In the genomic region with DNA sequence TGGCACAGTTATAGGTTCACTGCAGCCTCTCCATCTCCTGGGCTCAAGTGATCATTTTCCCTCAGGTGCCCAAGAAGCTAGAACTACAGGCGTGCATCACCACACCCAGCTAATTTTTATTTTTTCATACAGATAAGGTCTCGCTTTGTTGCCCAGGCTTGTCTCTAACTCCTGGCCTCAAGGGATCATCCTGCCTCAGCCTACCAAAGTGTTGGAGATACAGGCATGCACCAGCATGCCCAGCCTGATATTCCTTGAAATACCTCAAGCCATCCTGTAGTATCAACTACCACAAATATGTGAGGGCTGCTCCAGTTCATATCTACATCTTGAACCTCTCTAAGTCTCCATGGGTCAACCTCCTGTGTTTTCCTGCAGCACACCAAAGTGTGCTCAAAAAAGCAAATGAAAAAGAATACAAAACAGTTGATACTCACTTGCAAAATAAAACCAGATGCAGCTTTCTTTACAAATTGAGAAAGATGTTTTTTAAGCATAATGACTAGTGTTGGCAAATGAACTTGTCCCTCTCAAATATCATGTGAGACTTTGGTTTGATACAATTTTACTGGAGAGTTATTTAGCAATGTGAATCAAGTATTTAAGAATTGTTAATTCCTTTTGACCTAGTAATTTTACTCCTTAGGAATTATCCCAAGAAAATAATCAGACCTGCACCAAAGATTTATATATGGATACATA, we compare ENCODE assay signal across 20 cellular contexts.
DNase-seq lines count a peak whose midpoint lies in the region; TF ChIP-seq lines count a peak whose summit lies in the region.
"Had no signal": no experiment of that assay in that cellular context is flagged by ENCODE, and none has a peak within 500 bp of the region (broad histone marks: within the 10 kb centered on the region; RNA-seq: fewer than 3 reads in every experiment).

No MANE protein-coding gene starts in this region.

- no peaks in the 10 kb centered on the region for H3K79me2 ChIP-seq in GM23248 (ENCODE audit: insufficient read depth)

- H3K9me3 ChIP-seq in adipocyte (ENCODE audit: control insufficient read depth, low read length): no peaks in the 10 kb centered on the region
- H3K9me3 ChIP-seq in suprapubic skin: no peaks in the 10 kb centered on the region
- H3K9me3 ChIP-seq in GM23248 (ENCODE audit: low read depth): no peaks in the 10 kb centered on the region

- peak; percentile 21 to 23 for DNase-seq in NCI-H526 (lab: John Stamatoyannopoulos, UW)
- no peak for DNase-seq in NCI-H526 treated with DMSO at 0.1 percent for 48 hours (lab: John Stamatoyannopoulos, UW)
- peak; percentile 75 for DNase-seq in adipocyte (ENCODE audit: low read depth)
- DNase-seq in fibroblast of peridontal ligament (ENCODE audit: extremely low read depth): peak; percentile 69
- no peak for DNase-seq in suprapubic skin (ENCODE audit: low spot score in 2 of 2)
- DNase-seq in GM23248: no peak
- DNase-seq in activated naive CD4-positive, alpha-beta T cell (lab: John Stamatoyannopoulos, UW): no peak
- DNase-seq in NCI-H1105 (lab: John Stamatoyannopoulos, UW): no peak
- DNase-seq: ACHN; C1 segment of cervical spinal cord; CD8-positive, alpha-beta memory T cell; H9; NCI-H1105 treated with DMSO at 0.1 percent for 48 hours; NCI-H2029 treated with DMSO at 0.1 percent for 48 hours; NCI-H345; NCI-H524; OCI-M1; Right ventricle myocardium superior had no signal

- H3K27me3 ChIP-seq in adipocyte (replicated peaks; ENCODE audit: control insufficient read depth, insufficient read depth, low read length): no peaks in the 10 kb centered on the region
- H3K27me3 ChIP-seq in suprapubic skin: no peaks in the 10 kb centered on the region
- no peaks in the 10 kb centered on the region for H3K27me3 ChIP-seq in GM23248 (replicated peaks; ENCODE audit: insufficient read depth)

- no peaks in the 10 kb centered on the region for H4K20me1 ChIP-seq in GM23248 (ENCODE audit: insufficient read depth)

- H3K4me3 ChIP-seq in adipocyte (ENCODE audit: low read length) (peak overlapping the region; percentile 18), suprapubic skin (no peak overlapping the region), GM23248 (no peak overlapping the region)

- no peaks in the 10 kb centered on the region for H3K9me2 ChIP-seq in GM23248 (ENCODE audit: insufficient read depth)

- H3K27ac ChIP-seq in suprapubic skin: peak overlapping the region; percentile 24
- no peak overlapping the region for H3K27ac ChIP-seq in GM23248
- H3K27ac ChIP-seq: 22Rv1, KMS-11 had no signal

- 58% methylated on average over 2 of the region's 2 CpGs for WGBS in suprapubic skin
- WGBS in GM23248 (ENCODE audit: low coverage in 1 of 2, low lambda C conversion rate in 2 of 2, missing lambda C conversion rate in 2 of 2), 2 experiments: 97 to 100% methylated on average over 2 of the region's 2 CpGs

- no peak overlapping the region for H3K4me2 ChIP-seq in GM23248 (ENCODE audit: unreplicated experiment)
- H3K4me2 ChIP-seq: KMS-11 had no signal

- TF ChIP-seq EP300 in suprapubic skin (IDR thresholded peaks at IDR 0.05): no peak

- no peak overlapping the region for H2AFZ ChIP-seq in GM23248

- TF ChIP-seq POLR2A in suprapubic skin (IDR thresholded peaks at IDR 0.05): no peak

- peak overlapping the region; percentile 42 for H3K9ac ChIP-seq in adipocyte (ENCODE audit: low read length)
- H3K9ac ChIP-seq in GM23248: no peak overlapping the region
- H3K9ac ChIP-seq: KMS-11 had no signal

- no peak for TF ChIP-seq CTCF in suprapubic skin (IDR thresholded peaks at IDR 0.05)

- H3K4me1 ChIP-seq in adipocyte (ENCODE audit: control insufficient read depth, insufficient read depth, low read length): peaks cover 48% of the 10 kb centered on the region
- H3K4me1 ChIP-seq in suprapubic skin: peaks cover 64% of the 10 kb centered on the region
- H3K4me1 ChIP-seq in GM23248 (ENCODE audit: insufficient read depth): peaks cover 14% of the 10 kb centered on the region

- H3K36me3 ChIP-seq in adipocyte (ENCODE audit: control insufficient read depth, insufficient read depth, low read length, severe bottlenecking) (no peaks in the 10 kb centered on the region), suprapubic skin (no peaks in the 10 kb centered on the region), GM23248 (ENCODE audit: low read depth) (no peaks in the 10 kb centered on the region)

- in situ Hi-C loops in GM23248 (cut with MboI): loop anchor here (25.0 kb wide), 1 partner anchor 620 kb away; no protein-coding TSS in a partner anchor

- no peaks in the 10 kb centered on the region for H3F3A ChIP-seq in GM23248 (ENCODE audit: insufficient read depth)

Comparison
In these comparisons a context has a peak if more than half of its experiments do, and no peak if none do; other contexts are left out.
1. DNase-seq: peak in NCI-H526 (2 of 2), adipocyte (single experiment) and fibroblast of peridontal ligament (single experiment); none in NCI-H526 treated with DMSO at 0.1 percent for 48 hours (single experiment), suprapubic skin (0 of 2), GM23248 (single experiment), activated naive CD4-positive, alpha-beta T cell (0 of 4) and NCI-H1105 (single experiment).